Comparison of ENCODE assay signal across 8 cellular contexts in the genomic region with DNA sequence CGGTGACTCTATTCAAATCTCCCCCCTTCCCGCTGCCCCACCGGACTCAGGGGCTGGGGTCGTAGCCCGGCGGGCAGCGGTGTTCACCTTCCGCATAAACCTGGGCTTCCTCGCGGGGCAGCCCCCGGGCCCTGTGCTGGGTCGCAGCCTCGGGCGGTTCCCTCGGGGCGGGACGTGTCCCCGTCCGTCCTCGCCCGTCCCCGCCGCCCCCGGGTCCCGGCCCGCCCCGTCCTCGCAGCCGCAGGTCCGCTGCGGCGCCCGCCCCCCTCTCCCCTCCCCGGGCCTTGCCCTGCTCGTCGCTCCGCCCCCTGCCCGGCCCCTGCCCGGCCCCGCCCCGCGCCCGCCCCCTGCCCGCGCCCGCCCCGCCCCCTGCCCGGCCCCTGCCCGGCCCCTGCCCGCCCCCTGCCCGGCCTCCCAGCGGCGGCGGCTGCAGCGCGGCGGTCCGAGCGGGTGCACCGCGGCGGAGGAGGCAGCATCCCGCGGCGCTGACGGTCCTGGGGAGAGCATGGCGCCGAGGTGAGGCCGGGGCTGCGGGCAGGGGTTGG. TPM values are rescaled to one million over a fixed set of nuclear protein-coding genes. Genes with fewer than 3 reads are reported as not detected.
DNase-seq lines count a peak whose midpoint lies in the region; ATAC-seq and TF ChIP-seq lines count a peak whose summit lies in the region.

Gene COL18A1, plus strand, starts transcription at position 440 of the 545 bp plus-strand sequence. Its CDS starts 66 bp downstream, at position 506.

- no peaks in the 10 kb centered on the region for H3K36me3 ChIP-seq in left ventricle myocardium inferior

- DNase-seq in EL (peak; percentile 51), NCI-H69 (lab: John Stamatoyannopoulos, UW) (peak; percentile 79), left ventricle myocardium inferior (peak; percentile 78), pulmonary artery endothelial cell (ENCODE audit: low read depth, low spot score) (no peak), SHP77 treated with DMSO at 0.1 percent for 48 hours (lab: John Stamatoyannopoulos, UW) (no peak), Kasumi-1 (lab: John Stamatoyannopoulos, UW) (no peak)
- DNase-seq in activated naive CD8-positive, alpha-beta T cell treated with anti-CD3 and anti-CD28 coated beads for 36 hours: peak; percentile 17

- peak within 1 kb of the TSS; percentile 83 for H3K4me3 ChIP-seq in left ventricle myocardium inferior

- H3K36me3 Mint-ChIP-seq in activated naive CD8-positive, alpha-beta T cell treated with anti-CD3 and anti-CD28 coated beads for 36 hours: peaks cover 6% of the 10 kb centered on the region

- peak within 1 kb of the TSS; percentile 89 for H3K27ac ChIP-seq in left ventricle myocardium inferior (replicated peaks)

- H3K4me1 Mint-ChIP-seq in activated naive CD8-positive, alpha-beta T cell treated with anti-CD3 and anti-CD28 coated beads for 36 hours: peaks cover 3% of the 10 kb centered on the region

- peak within 1 kb of the TSS; percentile 74 for H3K4me3 Mint-ChIP-seq in activated naive CD8-positive, alpha-beta T cell treated with anti-CD3 and anti-CD28 coated beads for 36 hours

- H3K27ac Mint-ChIP-seq in activated naive CD8-positive, alpha-beta T cell treated with anti-CD3 and anti-CD28 coated beads for 36 hours: no peak within 1 kb of the TSS

- H3K9me3 Mint-ChIP-seq in activated naive CD8-positive, alpha-beta T cell treated with anti-CD3 and anti-CD28 coated beads for 36 hours: peaks cover 6% of the 10 kb centered on the region

- peaks cover 74% of the 10 kb centered on the region for H3K27me3 Mint-ChIP-seq in activated naive CD8-positive, alpha-beta T cell treated with anti-CD3 and anti-CD28 coated beads for 36 hours

- H3K27me3 ChIP-seq in left ventricle myocardium inferior (ENCODE audit: low read depth): no peaks in the 10 kb centered on the region

- H3K4me1 ChIP-seq in left ventricle myocardium inferior: peaks cover 53% of the 10 kb centered on the region

- no peak for ATAC-seq in HG02610 (IDR thresholded peaks at IDR 0.05; ENCODE audit: unreplicated experiment)

- no peak for TF ChIP-seq CTCF in left ventricle myocardium inferior (IDR thresholded peaks at IDR 0.05; ENCODE audit: borderline replicate concordance)

- intact Hi-C loops in left ventricle myocardium inferior (cut with micrococcal nuclease): no loop called here

- H3K9me3 ChIP-seq in left ventricle myocardium inferior (replicated peaks): peaks cover 12% of the 10 kb centered on the region

RNA-seq across cellular contexts. Expression of gene COL18A1, which starts in this region (rescaled TPM):
- 1 to 10 TPM; 3.5 to 4.0 TPM for total RNA-seq in activated naive CD8-positive, alpha-beta T cell treated with anti-CD3 and anti-CD28 coated beads for 36 hours
- 66.5 TPM for total RNA-seq in left ventricle myocardium inferior
- 107 and 164 TPM in 2 replicates for total RNA-seq in pulmonary artery endothelial cell

Comparison
In these comparisons a context has a peak if more than half of its experiments do, and no peak if none do; other contexts are left out.
1. RNA of gene COL18A1 (total RNA-seq): 107 to 164 TPM in pulmonary artery endothelial cell and 66.5 TPM in left ventricle myocardium inferior (single experiment); 3.5 to 4.0 TPM in activated naive CD8-positive, alpha-beta T cell treated with anti-CD3 and anti-CD28 coated beads for 36 hours; every median in the first group is over 10 times any median in the second.
2. DNase-seq: peak in EL (single experiment), NCI-H69 (single experiment), activated naive CD8-positive, alpha-beta T cell treated with anti-CD3 and anti-CD28 coated beads for 36 hours (single experiment) and left ventricle myocardium inferior (single experiment); none in pulmonary artery endothelial cell (single experiment), SHP77 treated with DMSO at 0.1 percent for 48 hours (single experiment) and Kasumi-1 (0 of 2).